25 cellular contexts compared by ENCODE assay signal in genomic region chr15:33926260-33926659, GRCh38. TPM values are rescaled to one million over a fixed set of nuclear protein-coding genes. Genes with fewer than 3 reads are reported as not detected.
DNase-seq lines count a peak whose midpoint lies in the region; ATAC-seq, FAIRE-seq and TF ChIP-seq lines count a peak whose summit lies in the region.
"Had no signal": no experiment of that assay in that cellular context is flagged by ENCODE, and none has a peak within 500 bp of the region (broad histone marks: within the 10 kb centered on the region; RNA-seq: fewer than 3 reads in every experiment).

No MANE protein-coding gene starts in this region.

- H3K4me1 ChIP-seq in HepG2 (ENCODE audit: insufficient read depth, low read length) = peaks cover 12% of the 10 kb centered on the region
- H3K4me1 ChIP-seq: A549; BE2C; BLaER1 treated with 17β-estradiol and CSF1 and Interleukin-3, amounts not matched to agents 10 nM and 100 nM; HAP-1 had no signal

- TF ChIP-seq EP300 in HepG2 (IDR thresholded peaks at IDR 0.05; ENCODE audit: low read depth in 2 of 2, low read length in 2 of 2) = no peak
- no peak for TF ChIP-seq EP300 in HepG2 (CRISPR knock-in tag; IDR thresholded peaks at IDR 0.05; ENCODE audit: borderline replicate concordance)

- H3K27ac ChIP-seq in HepG2 (ENCODE audit: extremely low read length, insufficient read depth, low read length) = peak overlapping the region; percentile 34
- H3K27ac ChIP-seq: A549; BLaER1 treated with 17β-estradiol and CSF1 and Interleukin-3, amounts not matched to agents 10 nM and 100 nM had no signal

- intact Hi-C loops in HepG2 (cut with micrococcal nuclease; ENCODE audit: unreplicated experiment) = no loop called here

- H3K36me3 Mint-ChIP-seq in nephron progenitor cell (ENCODE audit: low read depth) = no peaks in the 10 kb centered on the region
- H3K36me3 Mint-ChIP-seq: CD14-positive monocyte had no signal

- peaks cover 11% of the 10 kb centered on the region for H3K4me1 Mint-ChIP-seq in nephron progenitor cell
- H3K4me1 Mint-ChIP-seq: CD14-positive monocyte; CD8-positive, alpha-beta memory T cell; GM23338 had no signal

- H3K27me3 Mint-ChIP-seq in nephron progenitor cell (ENCODE audit: low read depth, poor library complexity) = no peaks in the 10 kb centered on the region
- H3K27me3 Mint-ChIP-seq: CD4-positive, alpha-beta T cell; CD8-positive, alpha-beta memory T cell had no signal

- no peaks in the 10 kb centered on the region for H3K9me3 ChIP-seq in HepG2 (ENCODE audit: low read length)
- H3K9me3 ChIP-seq: A549; BE2C; BLaER1 treated with 17β-estradiol and CSF1 and Interleukin-3, amounts not matched to agents 10 nM and 100 nM; HAP-1 had no signal

- DNase-seq in HuH-7.5 (ENCODE audit: low spot score) = peak; percentile 11
- peak; percentile 6 for DNase-seq in HepG2 (ENCODE audit: low spot score)
- peak; percentile 10 for DNase-seq in nephron progenitor cell
- DNase-seq in ureter (ENCODE audit: low spot score) = no peak
- DNase-seq in H7 = no peak
- DNase-seq in RCC 7860 (ENCODE audit: low spot score) = no peak
- DNase-seq: 8988T; ACHN; AML-193; BE2C; CD4-positive, alpha-beta T cell; CD8-positive, alpha-beta memory T cell; DMS 273 treated with DMSO at 0.1 percent for 48 hours; DMS79; EL; GDM1; HFFc6 had no signal

- no peak for TF ChIP-seq POLR2A in HepG2 (IDR thresholded peaks at IDR 0.05; ENCODE audit: insufficient read depth in 1 of 2, low read depth in 2 of 2, low read length in 2 of 2)

- ATAC-seq in HepG2 = peak; percentile 92
- ATAC-seq: A549, GM12878, GM23338 had no signal

- H3K36me3 ChIP-seq in HepG2 (replicated peaks in 1 of 2; ENCODE audit: control insufficient read depth in 1 of 2, insufficient read depth in 2 of 2, low read length in 2 of 2) (no peaks in the 10 kb centered on the region), H7 (replicated peaks; ENCODE audit: control insufficient read depth, insufficient read depth, low read length) (no peaks in the 10 kb centered on the region)
- H3K36me3 ChIP-seq: BE2C; BLaER1 treated with 17β-estradiol and CSF1 and Interleukin-3, amounts not matched to agents 10 nM and 100 nM; HAP-1 had no signal

- 6% methylated on average over 4 of the region's 4 CpGs for WGBS in HepG2 (ENCODE audit: low lambda C conversion rate)

- H3K9ac ChIP-seq in HepG2 (ENCODE audit: insufficient read depth, low read depth, low read length) = peak overlapping the region; percentile 3; the same call in 1 of the 2 replicates
- H3K9ac ChIP-seq: BLaER1 treated with 17β-estradiol and CSF1 and Interleukin-3, amounts not matched to agents 10 nM and 100 nM had no signal

- in situ Hi-C loops in HepG2 (cut with HindIII; ENCODE audit: extremely low pct_ligation_motif_present, low pct_unique_long_range_greater_than_20kb) = no loop called here

- no peak for TF ChIP-seq RAD21 in HepG2 (CRISPR knock-in tag; IDR thresholded peaks at IDR 0.05)

- H3K4me3 ChIP-seq in HepG2 (replicated peaks in 1 of 3; ENCODE audit: insufficient read depth in 1 of 3, low read depth in 2 of 3, low read length in 3 of 3) = peak overlapping the region; percentile 4 to 34 (median 24); a peak in 3 of 6 replicates
- H3K4me3 ChIP-seq in H7 (ENCODE audit: insufficient read depth, low read depth, low read length) = no peak overlapping the region
- H3K4me3 ChIP-seq: A549; BLaER1 treated with 17β-estradiol and CSF1 and Interleukin-3, amounts not matched to agents 10 nM and 100 nM; GM12878; GM23338; HAP-1 had no signal

- H3K79me2 ChIP-seq in HepG2 (ENCODE audit: insufficient read depth, low read length) = no peaks in the 10 kb centered on the region

- peak overlapping the region; percentile 55 for H3K27ac Mint-ChIP-seq in nephron progenitor cell
- H3K27ac Mint-ChIP-seq: CD14-positive monocyte; CD4-positive, alpha-beta T cell; CD8-positive, alpha-beta memory T cell; GM23338; HFFc6 had no signal

- POLR2A ChIA-PET in HepG2 (lab: Yijun Ruan, JAX) = interaction anchor here (0.5 kb wide), 1 partner anchor 75 kb away, joined by 4 read pairs; no protein-coding TSS in a partner anchor

- no TSS peak for BruUV-seq in HepG2 (replicated peaks; lab: Mats Ljungman, UMichigan)

- no peak for FAIRE-seq in HepG2 (lab: Jason Lieb, UNC)
- FAIRE-seq in RCC 7860 (lab: Jason Lieb, UNC) = no peak
- FAIRE-seq: D721Med, GM12878 had no signal

- CTCF ChIA-PET in HepG2 (lab: Yijun Ruan, JAX; ENCODE audit: low intra/inter-chr PET ratio, low total read pairs) = no interaction called here

- peaks cover 4% of the 10 kb centered on the region for H3K9me3 Mint-ChIP-seq in nephron progenitor cell
- H3K9me3 Mint-ChIP-seq: CD4-positive, alpha-beta T cell; CD8-positive, alpha-beta memory T cell; HFFc6 had no signal

- H4K20me1 ChIP-seq in HepG2 (ENCODE audit: insufficient read depth, low read length) = no peaks in the 10 kb centered on the region

- TF ChIP-seq CTCF in HepG2 (CRISPR knock-in tag; IDR thresholded peaks at IDR 0.05) (no peak), nephron progenitor cell (IDR thresholded peaks at IDR 0.05) (no peak)

- H2AFZ ChIP-seq in HepG2 (ENCODE audit: low read length) = no peak overlapping the region
- H2AFZ ChIP-seq: GM23338 had no signal

- no peak overlapping the region for H3K4me3 Mint-ChIP-seq in nephron progenitor cell
- H3K4me3 Mint-ChIP-seq: CD14-positive monocyte; CD4-positive, alpha-beta T cell; CD8-positive, alpha-beta memory T cell; GM23338; HFFc6 had no signal

- H3K27me3 ChIP-seq in HepG2 (ENCODE audit: control insufficient read depth in 1 of 2, insufficient read depth in 2 of 2, low read length in 2 of 2) (no peaks in the 10 kb centered on the region), H7 (ENCODE audit: control insufficient read depth, insufficient read depth, low read length) (no peaks in the 10 kb centered on the region)
- H3K27me3 ChIP-seq: BE2C; BLaER1 treated with 17β-estradiol and CSF1 and Interleukin-3, amounts not matched to agents 10 nM and 100 nM had no signal

- H3K4me2 ChIP-seq in HepG2 (ENCODE audit: low read depth, low read length) = peak overlapping the region; percentile 47
- H3K4me2 ChIP-seq: A549; BLaER1 treated with 17β-estradiol and CSF1 and Interleukin-3, amounts not matched to agents 10 nM and 100 nM; GM23338 had no signal

TF ChIP-seq in HepG2, 621 proteins besides CTCF, POLR2A, EP300 and RAD21 (continues in another document):
- TF ChIP-seq MYPOP (CRISPR knock-in tag; IDR thresholded peaks at IDR 0.05) (no peak), STAT5B (CRISPR knock-in tag; IDR thresholded peaks at IDR 0.05) (no peak), ZNF589 (CRISPR knock-in tag; conservative IDR thresholded peaks at IDR 0.05) (no peak), EZH2 (conservative IDR thresholded peaks at IDR 0.05; ENCODE audit: low read depth, low read length) (no peak), ZFX (CRISPR knock-in tag; IDR thresholded peaks at IDR 0.05; ENCODE audit: low read depth) (no peak), PHF8 (CRISPR knock-in tag; IDR thresholded peaks at IDR 0.05) (no peak), ZNF878 (CRISPR knock-in tag; IDR thresholded peaks at IDR 0.05) (no peak), ATF3 (CRISPR knock-in tag; IDR thresholded peaks at IDR 0.05) (no peak), GFI1 (CRISPR knock-in tag; IDR thresholded peaks at IDR 0.05; ENCODE audit: borderline replicate concordance) (peak; percentile 27; the same call in 1 of the 2 replicates), ZNF292 (CRISPR knock-in tag; IDR thresholded peaks at IDR 0.05; ENCODE audit: borderline replicate concordance, low read depth) (0 out of 2 replicates have a peak, but pooled peaks have one; percentile 36), KLF6 (CRISPR knock-in tag; IDR thresholded peaks at IDR 0.05) (no peak), ZEB1 (IDR thresholded peaks at IDR 0.05; ENCODE audit: insufficient replicate concordance, low read depth) (no peak), TMF1 (CRISPR knock-in tag; IDR thresholded peaks at IDR 0.05; ENCODE audit: low read depth) (no peak), ZNF614 (CRISPR knock-in tag; IDR thresholded peaks at IDR 0.05; ENCODE audit: borderline replicate concordance) (no peak)

RNA-seq across cellular contexts. Expression of gene CHRM5, which starts 42.0 kb away (rescaled TPM):
- total RNA-seq in HepG2 (2016; rRNA removed; fragmentation: Illumina TruSeq; extraction: Trizol) = not detected in 2 replicates
- not detected in 2 replicates for total RNA-seq in HepG2 (2016; cell fraction: cytosol; rRNA removed; fragmentation: Illumina TruSeq; extraction: Trizol; ENCODE audit: low read depth)
- not detected in 2 replicates for total RNA-seq in HepG2 (2016; cell fraction: insoluble cytoplasmic fraction; rRNA removed; fragmentation: Illumina TruSeq; extraction: Trizol)
- not detected in 2 replicates for total RNA-seq in HepG2 (2016; cell fraction: membrane; rRNA removed; fragmentation: Illumina TruSeq; extraction: Trizol)
- total RNA-seq in HepG2 (2016; cell fraction: nucleus; rRNA removed; fragmentation: Illumina TruSeq; extraction: Trizol) = not detected in 2 replicates
- not detected in 2 replicates for polyA plus RNA-seq in HepG2 (2011; rRNA removed)
- polyA plus RNA-seq in HepG2 (2011; cell fraction: cytosol; rRNA removed) = not detected in 2 replicates
- polyA plus RNA-seq in HepG2 (2011; cell fraction: nucleus; rRNA removed) = not detected in 2 replicates
- 0.05 and 0.09 TPM in 2 replicates for polyA plus RNA-seq in HepG2 (2012)
- not detected in 2 replicates for polyA plus RNA-seq in HepG2 (2016; cell fraction: cytosol; fragmentation: Illumina TruSeq; extraction: Trizol; ENCODE audit: low read depth)
- polyA plus RNA-seq in HepG2 (2016; cell fraction: insoluble cytoplasmic fraction; fragmentation: Illumina TruSeq; extraction: Trizol; ENCODE audit: low read depth) = not detected in 2 replicates
- polyA plus RNA-seq in HepG2 (2016; cell fraction: membrane; fragmentation: Illumina TruSeq; extraction: Trizol; ENCODE audit: low read depth) = not detected in 2 replicates
- not detected in 2 replicates for polyA plus RNA-seq in HepG2 (2016; cell fraction: nucleus; fragmentation: Illumina TruSeq; extraction: Trizol; ENCODE audit: insufficient read depth, low read depth)
- not detected in 2 replicates for polyA minus RNA-seq in HepG2 (2011; rRNA and poly(A)+ RNA removed; ENCODE audit: low replicate concordance)
- polyA minus RNA-seq in HepG2 (2011; cell fraction: cytosol; rRNA and poly(A)+ RNA removed) = not detected in 2 replicates
- polyA minus RNA-seq in HepG2 (2011; cell fraction: nucleus; rRNA and poly(A)+ RNA removed) = not detected in 2 replicates
- total RNA-seq in ureter = not detected
- not detected in 2 replicates for total RNA-seq in H7 (2014; rRNA removed; shearing (Covaris generic))
- total RNA-seq: CD4-positive, alpha-beta T cell; CD8-positive, alpha-beta memory T cell; GM23338; H4 had no signal
- polyA plus RNA-seq: A549; CD14-positive monocyte; CD8-positive, alpha-beta memory T cell; GM23338 had no signal

Comparison
In these comparisons a context has a peak if more than half of its experiments do, and no peak if none do; other contexts are left out.
1. DNase-seq: peak in HuH-7.5 (single experiment), HepG2 (single experiment) and nephron progenitor cell (single experiment); none in ureter (single experiment), H7 (single experiment) and RCC 7860 (single experiment).